1 cellular context compared by ENCODE assay signal in the genomic region with DNA sequence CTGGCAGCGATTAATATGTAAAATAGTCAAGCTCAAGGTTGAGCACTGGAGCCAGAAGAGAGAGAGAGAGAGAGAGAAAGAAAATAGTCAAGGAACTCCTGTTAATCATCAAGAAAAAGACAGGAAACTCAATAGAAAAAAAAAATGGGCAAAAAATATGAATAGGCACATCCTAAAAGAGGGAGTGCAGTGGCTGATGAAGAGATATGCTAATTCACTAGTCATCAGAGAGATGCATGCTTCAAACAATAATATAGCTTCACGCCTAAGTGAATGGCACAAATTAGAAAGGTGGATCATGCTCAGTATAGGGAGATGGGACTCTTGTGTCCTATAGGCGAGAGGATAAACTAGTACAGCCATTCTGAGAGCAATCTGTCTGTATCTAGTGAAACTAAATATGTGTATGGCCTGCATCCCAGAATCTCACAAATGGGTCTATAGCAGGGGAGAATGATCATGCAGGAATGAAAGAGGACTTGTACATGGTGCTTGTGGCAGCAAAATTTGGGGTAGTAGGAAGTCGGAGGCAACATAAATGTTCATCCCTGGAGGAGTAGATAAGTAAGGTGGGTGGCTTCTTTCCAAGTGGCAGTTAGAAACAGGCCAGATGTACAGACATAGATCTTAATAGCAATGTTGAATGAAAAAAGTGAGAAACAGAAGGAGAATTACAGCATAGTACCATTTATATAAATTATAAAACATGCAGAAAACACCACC.
TF ChIP-seq lines count a peak whose summit lies in the region.

No MANE protein-coding gene starts in this region.

TF ChIP-seq in K562, 482 proteins besides CTCF, POLR2A, EP300 and RAD21 (continued from another document and continues in another):
- TF ChIP-seq, protein P1, sequence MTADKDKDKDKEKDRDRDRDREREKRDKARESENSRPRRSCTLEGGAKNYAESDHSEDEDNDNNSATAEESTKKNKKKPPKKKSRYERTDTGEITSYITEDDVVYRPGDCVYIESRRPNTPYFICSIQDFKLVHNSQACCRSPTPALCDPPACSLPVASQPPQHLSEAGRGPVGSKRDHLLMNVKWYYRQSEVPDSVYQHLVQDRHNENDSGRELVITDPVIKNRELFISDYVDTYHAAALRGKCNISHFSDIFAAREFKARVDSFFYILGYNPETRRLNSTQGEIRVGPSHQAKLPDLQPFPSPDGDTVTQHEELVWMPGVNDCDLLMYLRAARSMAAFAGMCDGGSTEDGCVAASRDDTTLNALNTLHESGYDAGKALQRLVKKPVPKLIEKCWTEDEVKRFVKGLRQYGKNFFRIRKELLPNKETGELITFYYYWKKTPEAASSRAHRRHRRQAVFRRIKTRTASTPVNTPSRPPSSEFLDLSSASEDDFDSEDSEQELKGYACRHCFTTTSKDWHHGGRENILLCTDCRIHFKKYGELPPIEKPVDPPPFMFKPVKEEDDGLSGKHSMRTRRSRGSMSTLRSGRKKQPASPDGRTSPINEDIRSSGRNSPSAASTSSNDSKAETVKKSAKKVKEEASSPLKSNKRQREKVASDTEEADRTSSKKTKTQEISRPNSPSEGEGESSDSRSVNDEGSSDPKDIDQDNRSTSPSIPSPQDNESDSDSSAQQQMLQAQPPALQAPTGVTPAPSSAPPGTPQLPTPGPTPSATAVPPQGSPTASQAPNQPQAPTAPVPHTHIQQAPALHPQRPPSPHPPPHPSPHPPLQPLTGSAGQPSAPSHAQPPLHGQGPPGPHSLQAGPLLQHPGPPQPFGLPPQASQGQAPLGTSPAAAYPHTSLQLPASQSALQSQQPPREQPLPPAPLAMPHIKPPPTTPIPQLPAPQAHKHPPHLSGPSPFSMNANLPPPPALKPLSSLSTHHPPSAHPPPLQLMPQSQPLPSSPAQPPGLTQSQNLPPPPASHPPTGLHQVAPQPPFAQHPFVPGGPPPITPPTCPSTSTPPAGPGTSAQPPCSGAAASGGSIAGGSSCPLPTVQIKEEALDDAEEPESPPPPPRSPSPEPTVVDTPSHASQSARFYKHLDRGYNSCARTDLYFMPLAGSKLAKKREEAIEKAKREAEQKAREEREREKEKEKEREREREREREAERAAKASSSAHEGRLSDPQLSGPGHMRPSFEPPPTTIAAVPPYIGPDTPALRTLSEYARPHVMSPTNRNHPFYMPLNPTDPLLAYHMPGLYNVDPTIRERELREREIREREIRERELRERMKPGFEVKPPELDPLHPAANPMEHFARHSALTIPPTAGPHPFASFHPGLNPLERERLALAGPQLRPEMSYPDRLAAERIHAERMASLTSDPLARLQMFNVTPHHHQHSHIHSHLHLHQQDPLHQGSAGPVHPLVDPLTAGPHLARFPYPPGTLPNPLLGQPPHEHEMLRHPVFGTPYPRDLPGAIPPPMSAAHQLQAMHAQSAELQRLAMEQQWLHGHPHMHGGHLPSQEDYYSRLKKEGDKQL (CRISPR knock-in tag; IDR thresholded peaks at IDR 0.05; ENCODE audit: borderline replicate concordance) = no peak
- TF ChIP-seq, protein P2, sequence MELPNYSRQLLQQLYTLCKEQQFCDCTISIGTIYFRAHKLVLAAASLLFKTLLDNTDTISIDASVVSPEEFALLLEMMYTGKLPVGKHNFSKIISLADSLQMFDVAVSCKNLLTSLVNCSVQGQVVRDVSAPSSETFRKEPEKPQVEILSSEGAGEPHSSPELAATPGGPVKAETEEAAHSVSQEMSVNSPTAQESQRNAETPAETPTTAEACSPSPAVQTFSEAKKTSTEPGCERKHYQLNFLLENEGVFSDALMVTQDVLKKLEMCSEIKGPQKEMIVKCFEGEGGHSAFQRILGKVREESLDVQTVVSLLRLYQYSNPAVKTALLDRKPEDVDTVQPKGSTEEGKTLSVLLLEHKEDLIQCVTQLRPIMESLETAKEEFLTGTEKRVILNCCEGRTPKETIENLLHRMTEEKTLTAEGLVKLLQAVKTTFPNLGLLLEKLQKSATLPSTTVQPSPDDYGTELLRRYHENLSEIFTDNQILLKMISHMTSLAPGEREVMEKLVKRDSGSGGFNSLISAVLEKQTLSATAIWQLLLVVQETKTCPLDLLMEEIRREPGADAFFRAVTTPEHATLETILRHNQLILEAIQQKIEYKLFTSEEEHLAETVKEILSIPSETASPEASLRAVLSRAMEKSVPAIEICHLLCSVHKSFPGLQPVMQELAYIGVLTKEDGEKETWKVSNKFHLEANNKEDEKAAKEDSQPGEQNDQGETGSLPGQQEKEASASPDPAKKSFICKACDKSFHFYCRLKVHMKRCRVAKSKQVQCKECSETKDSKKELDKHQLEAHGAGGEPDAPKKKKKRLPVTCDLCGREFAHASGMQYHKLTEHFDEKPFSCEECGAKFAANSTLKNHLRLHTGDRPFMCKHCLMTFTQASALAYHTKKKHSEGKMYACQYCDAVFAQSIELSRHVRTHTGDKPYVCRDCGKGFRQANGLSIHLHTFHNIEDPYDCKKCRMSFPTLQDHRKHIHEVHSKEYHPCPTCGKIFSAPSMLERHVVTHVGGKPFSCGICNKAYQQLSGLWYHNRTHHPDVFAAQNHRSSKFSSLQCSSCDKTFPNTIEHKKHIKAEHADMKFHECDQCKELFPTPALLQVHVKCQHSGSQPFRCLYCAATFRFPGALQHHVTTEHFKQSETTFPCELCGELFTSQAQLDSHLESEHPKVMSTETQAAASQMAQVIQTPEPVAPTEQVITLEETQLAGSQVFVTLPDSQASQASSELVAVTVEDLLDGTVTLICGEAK (IDR thresholded peaks at IDR 0.05) = 0 out of 2 replicates have a peak, but pooled peaks have one; percentile 16
- TF ChIP-seq, protein P2 (CRISPR knock-in tag; IDR thresholded peaks at IDR 0.05) = no peak
- TF ChIP-seq TEAD2 (tag; IDR thresholded peaks at IDR 0.05) (no peak), CHD2 (IDR thresholded peaks at IDR 0.05; ENCODE audit: low read depth, low read length) (no peak), SIRT6 (IDR thresholded peaks at IDR 0.05; ENCODE audit: low read depth, low read length) (no peak), ZNF77 (CRISPR knock-in tag; IDR thresholded peaks at IDR 0.05) (no peak), SIN3B (IDR thresholded peaks at IDR 0.05; ENCODE audit: low read depth) (no peak), MED1 (CRISPR knock-in tag; IDR thresholded peaks at IDR 0.05; ENCODE audit: borderline replicate concordance) (no peak), CXXC5 (CRISPR knock-in tag; IDR thresholded peaks at IDR 0.05) (0 out of 2 replicates have a peak, but pooled peaks have one; percentile 63), HNRNPK (IDR thresholded peaks at IDR 0.05; ENCODE audit: low read depth, low read length, poor library complexity, severe bottlenecking) (no peak), ZNF347 (CRISPR knock-in tag; IDR thresholded peaks at IDR 0.05; ENCODE audit: low read depth) (no peak), ZNF778 (CRISPR knock-in tag; IDR thresholded peaks at IDR 0.05) (no peak), PHB (CRISPR knock-in tag; IDR thresholded peaks at IDR 0.05) (no peak), NFXL1 (CRISPR knock-in tag; IDR thresholded peaks at IDR 0.05) (no peak), SAFB2 (IDR thresholded peaks at IDR 0.05; ENCODE audit: borderline replicate concordance, low read depth, low read length, severe bottlenecking) (no peak), ZNF263 (CRISPR knock-in tag; IDR thresholded peaks at IDR 0.05; ENCODE audit: borderline replicate concordance) (no peak), ADNP (tag; IDR thresholded peaks at IDR 0.05) (no peak), MAFG (tag; conservative IDR thresholded peaks at IDR 0.05) (0 out of 2 replicates have a peak, but pooled peaks have one; percentile 25)
- TF ChIP-seq, protein P3, sequence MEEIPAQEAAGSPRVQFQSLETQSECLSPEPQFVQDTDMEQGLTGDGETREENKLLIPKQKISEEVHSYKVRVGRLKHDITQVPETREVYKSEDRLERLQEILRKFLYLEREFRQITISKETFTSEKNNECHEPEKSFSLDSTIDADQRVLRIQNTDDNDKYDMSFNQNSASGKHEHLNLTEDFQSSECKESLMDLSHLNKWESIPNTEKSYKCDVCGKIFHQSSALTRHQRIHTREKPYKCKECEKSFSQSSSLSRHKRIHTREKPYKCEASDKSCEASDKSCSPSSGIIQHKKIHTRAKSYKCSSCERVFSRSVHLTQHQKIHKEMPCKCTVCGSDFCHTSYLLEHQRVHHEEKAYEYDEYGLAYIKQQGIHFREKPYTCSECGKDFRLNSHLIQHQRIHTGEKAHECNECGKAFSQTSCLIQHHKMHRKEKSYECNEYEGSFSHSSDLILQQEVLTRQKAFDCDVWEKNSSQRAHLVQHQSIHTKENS (CRISPR knock-in tag; IDR thresholded peaks at IDR 0.05) = no peak
- TF ChIP-seq, protein P4, sequence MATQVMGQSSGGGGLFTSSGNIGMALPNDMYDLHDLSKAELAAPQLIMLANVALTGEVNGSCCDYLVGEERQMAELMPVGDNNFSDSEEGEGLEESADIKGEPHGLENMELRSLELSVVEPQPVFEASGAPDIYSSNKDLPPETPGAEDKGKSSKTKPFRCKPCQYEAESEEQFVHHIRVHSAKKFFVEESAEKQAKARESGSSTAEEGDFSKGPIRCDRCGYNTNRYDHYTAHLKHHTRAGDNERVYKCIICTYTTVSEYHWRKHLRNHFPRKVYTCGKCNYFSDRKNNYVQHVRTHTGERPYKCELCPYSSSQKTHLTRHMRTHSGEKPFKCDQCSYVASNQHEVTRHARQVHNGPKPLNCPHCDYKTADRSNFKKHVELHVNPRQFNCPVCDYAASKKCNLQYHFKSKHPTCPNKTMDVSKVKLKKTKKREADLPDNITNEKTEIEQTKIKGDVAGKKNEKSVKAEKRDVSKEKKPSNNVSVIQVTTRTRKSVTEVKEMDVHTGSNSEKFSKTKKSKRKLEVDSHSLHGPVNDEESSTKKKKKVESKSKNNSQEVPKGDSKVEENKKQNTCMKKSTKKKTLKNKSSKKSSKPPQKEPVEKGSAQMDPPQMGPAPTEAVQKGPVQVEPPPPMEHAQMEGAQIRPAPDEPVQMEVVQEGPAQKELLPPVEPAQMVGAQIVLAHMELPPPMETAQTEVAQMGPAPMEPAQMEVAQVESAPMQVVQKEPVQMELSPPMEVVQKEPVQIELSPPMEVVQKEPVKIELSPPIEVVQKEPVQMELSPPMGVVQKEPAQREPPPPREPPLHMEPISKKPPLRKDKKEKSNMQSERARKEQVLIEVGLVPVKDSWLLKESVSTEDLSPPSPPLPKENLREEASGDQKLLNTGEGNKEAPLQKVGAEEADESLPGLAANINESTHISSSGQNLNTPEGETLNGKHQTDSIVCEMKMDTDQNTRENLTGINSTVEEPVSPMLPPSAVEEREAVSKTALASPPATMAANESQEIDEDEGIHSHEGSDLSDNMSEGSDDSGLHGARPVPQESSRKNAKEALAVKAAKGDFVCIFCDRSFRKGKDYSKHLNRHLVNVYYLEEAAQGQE (CRISPR knock-in tag; IDR thresholded peaks at IDR 0.05; ENCODE audit: low read depth) = no peak
